ENCODE assay signal across 8 cellular contexts in the genomic region with DNA sequence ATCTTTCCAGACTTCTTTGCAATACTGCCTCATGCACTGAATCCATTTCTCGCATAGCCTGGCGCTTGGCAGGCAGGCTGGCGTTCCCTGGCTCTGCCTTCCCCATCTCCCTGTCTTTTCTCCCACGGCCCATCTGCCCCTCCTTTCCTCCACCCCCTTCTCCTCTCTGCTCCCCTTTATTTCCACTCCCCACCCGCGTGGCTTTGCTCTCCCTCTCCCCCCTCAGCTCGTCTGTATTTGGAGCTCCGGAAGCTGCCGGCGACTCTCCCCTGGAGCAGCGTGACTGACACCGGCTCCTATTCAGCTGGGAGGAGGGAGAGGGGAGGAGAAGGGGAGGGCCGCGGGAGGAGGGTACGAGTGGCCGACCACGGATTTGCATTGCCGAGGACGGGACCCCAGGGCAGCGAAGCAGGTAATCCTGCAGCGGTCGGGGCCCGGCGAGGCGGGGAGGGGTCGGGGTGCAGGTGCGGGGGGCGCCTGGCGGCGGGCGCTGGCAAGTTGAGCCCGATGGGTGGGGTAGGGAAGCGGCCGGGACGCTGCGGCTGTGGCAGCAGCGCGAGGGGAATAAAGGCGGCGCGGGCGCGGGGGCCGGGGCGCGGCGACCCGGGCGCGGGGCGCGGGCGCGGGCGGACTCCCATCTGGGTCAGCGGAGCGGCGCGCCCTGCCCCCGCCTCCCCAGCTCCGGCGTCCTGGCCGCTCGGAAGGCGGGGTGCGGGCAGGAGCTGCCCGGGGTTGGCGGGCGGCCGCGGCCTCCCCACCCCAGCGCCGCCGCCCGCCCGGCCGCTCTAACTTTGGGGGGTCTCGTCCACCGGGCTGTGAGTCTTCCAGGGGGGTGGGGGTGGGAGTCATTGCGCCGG. TPM values are rescaled to one million over a fixed set of nuclear protein-coding genes. Genes with fewer than 3 reads are reported as not detected.
DNase-seq lines count a peak whose midpoint lies in the region; ATAC-seq, FAIRE-seq and TF ChIP-seq lines count a peak whose summit lies in the region.

CAP2 (plus strand) TSS at position 261 of the 857 bp plus-strand sequence. CDS start 27,961 bp downstream, outside the sequence.

- CTCF ChIA-PET in naive thymus-derived CD4-positive, alpha-beta T cell (lab: Charles Lee), result no interaction called here

- H3K27ac ChIP-seq in MM.1S (ENCODE audit: low read length), result no peak within 1 kb of the TSS
- H3K27ac ChIP-seq in naive thymus-derived CD4-positive, alpha-beta T cell (ENCODE audit: low read depth, low read length), result no peak within 1 kb of the TSS

- H4K20me1 ChIP-seq in MM.1S (ENCODE audit: insufficient read depth, low read length), result no peaks in the 10 kb centered on the region

- H3K4me1 Mint-ChIP-seq in activated T-cell treated with anti-CD3 and anti-CD28 coated beads, Interleukin-2, amount 50 U/mL, for 72 hours (ENCODE audit: low read depth), result peaks cover 5% of the 10 kb centered on the region
- H3K4me1 Mint-ChIP-seq in naive thymus-derived CD4-positive, alpha-beta T cell, result peaks cover 0 to 10% (median 8%) of the 10 kb centered on the region in 7 donors

- peak; percentile 63 for DNase-seq in DMS114 treated with DMSO at 0.1 percent for 48 hours (lab: John Stamatoyannopoulos, UW; ENCODE audit: unreplicated experiment)
- DNase-seq in MM.1S, result no peak
- peak; percentile 2 for DNase-seq in activated T-cell treated with anti-CD3 and anti-CD28 coated beads, Interleukin-2, amount 50 U/mL, for 72 hours
- DNase-seq in frontal cortex (ENCODE audit: low spot score in 2 of 2), result peak; percentile 50 to 54
- peak in 1 of 9 donors; percentile 1 for DNase-seq in naive thymus-derived CD4-positive, alpha-beta T cell

- peak within 1 kb of the TSS; percentile 56 for H3K4me3 ChIP-seq in MM.1S (ENCODE audit: low read length)
- no peak within 1 kb of the TSS for H3K4me3 ChIP-seq in naive thymus-derived CD4-positive, alpha-beta T cell (ENCODE audit: low read length)

- no peaks in the 10 kb centered on the region for H3K36me3 ChIP-seq in MM.1S (replicated peaks; ENCODE audit: insufficient read depth, low read length)
- H3K36me3 ChIP-seq in naive thymus-derived CD4-positive, alpha-beta T cell (ENCODE audit: control insufficient read depth in 2 of 3, insufficient read depth in 3 of 3, low read length in 3 of 3), result no peaks in the 10 kb centered on the region

- H3K9me2 ChIP-seq in MM.1S (replicated peaks; ENCODE audit: insufficient read depth, low read length), result no peaks in the 10 kb centered on the region

- POLR2A ChIA-PET in naive thymus-derived CD4-positive, alpha-beta T cell (lab: Charles Lee), result no interaction called here

- H3K27me3 ChIP-seq in MM.1S (replicated peaks; ENCODE audit: insufficient read depth, low read length), result no peaks in the 10 kb centered on the region; the same call in 1 of the 2 replicates
- H3K27me3 ChIP-seq in naive thymus-derived CD4-positive, alpha-beta T cell (ENCODE audit: control insufficient read depth in 2 of 2, insufficient read depth in 2 of 2, low read length in 2 of 2), result peaks cover 0 to 5% of the 10 kb centered on the region in 2 donors

- no peaks in the 10 kb centered on the region for H3K4me1 ChIP-seq in MM.1S (ENCODE audit: low read length)
- no peaks in the 10 kb centered on the region for H3K4me1 ChIP-seq in naive thymus-derived CD4-positive, alpha-beta T cell (ENCODE audit: control insufficient read depth in 2 of 2, insufficient read depth in 2 of 2, low read length in 2 of 2)

- H3K27me3 Mint-ChIP-seq in activated T-cell treated with anti-CD3 and anti-CD28 coated beads, Interleukin-2, amount 50 U/mL, for 72 hours (ENCODE audit: low read depth), result peaks cover 63% of the 10 kb centered on the region
- peaks cover 57 to 74% (median 71%) of the 10 kb centered on the region in 5 donors for H3K27me3 Mint-ChIP-seq in naive thymus-derived CD4-positive, alpha-beta T cell

- H3K9ac ChIP-seq in MM.1S (ENCODE audit: low read length), result no peak within 1 kb of the TSS

- no peaks in the 10 kb centered on the region for H3K9me3 Mint-ChIP-seq in activated T-cell treated with anti-CD3 and anti-CD28 coated beads, Interleukin-2, amount 50 U/mL, for 72 hours
- peaks cover 0 to 8% (median 0%) of the 10 kb centered on the region in 11 donors for H3K9me3 Mint-ChIP-seq in naive thymus-derived CD4-positive, alpha-beta T cell

- no peaks in the 10 kb centered on the region for H3K9me3 ChIP-seq in MM.1S (replicated peaks; ENCODE audit: insufficient read depth, low read length)
- no peaks in the 10 kb centered on the region for H3K9me3 ChIP-seq in naive thymus-derived CD4-positive, alpha-beta T cell (ENCODE audit: control insufficient read depth in 2 of 3, low read length in 3 of 3)

- no peaks in the 10 kb centered on the region for H3K36me3 Mint-ChIP-seq in activated T-cell treated with anti-CD3 and anti-CD28 coated beads, Interleukin-2, amount 50 U/mL, for 72 hours (ENCODE audit: insufficient read depth in 2 of 2)
- H3K36me3 Mint-ChIP-seq in naive thymus-derived CD4-positive, alpha-beta T cell, result no peaks in the 10 kb centered on the region

- no peaks in the 10 kb centered on the region for H3F3A ChIP-seq in MM.1S (ENCODE audit: insufficient read depth, low read length)

- no peak for TF ChIP-seq CTCF in MM.1S (IDR thresholded peaks at IDR 0.05; ENCODE audit: low read length)

- H3K4me2 ChIP-seq in MM.1S (ENCODE audit: low read depth, low read length), result peak within 1 kb of the TSS; percentile 56; the same call in 1 of the 2 replicates

- H3K27ac Mint-ChIP-seq in activated T-cell treated with anti-CD3 and anti-CD28 coated beads, Interleukin-2, amount 50 U/mL, for 72 hours, result no peak within 1 kb of the TSS
- no peak within 1 kb of the TSS for H3K27ac Mint-ChIP-seq in naive thymus-derived CD4-positive, alpha-beta T cell

- peak within 1 kb of the TSS; percentile 60 to 81 for H3K4me3 Mint-ChIP-seq in activated T-cell treated with anti-CD3 and anti-CD28 coated beads, Interleukin-2, amount 50 U/mL, for 72 hours
- peak within 1 kb of the TSS; percentile 40 to 80 (median 58) for H3K4me3 Mint-ChIP-seq in naive thymus-derived CD4-positive, alpha-beta T cell

- peak within 1 kb of the TSS; percentile 57 for H2AFZ ChIP-seq in MM.1S (ENCODE audit: low read length)

- intact Hi-C loops in naive thymus-derived CD4-positive, alpha-beta T cell (cut with micrococcal nuclease), result no loop called here

- ATAC-seq in activated T-cell treated with anti-CD3 and anti-CD28 coated beads, Interleukin-2, amount 50 U/mL, for 72 hours (replicated peaks in 1 of 2), result peak; percentile 33 to 37
- no peak for ATAC-seq in naive thymus-derived CD4-positive, alpha-beta T cell
- ATAC-seq in GM19463 (IDR thresholded peaks at IDR 0.05; ENCODE audit: unreplicated experiment), result no peak
- ATAC-seq in HG03521 (IDR thresholded peaks at IDR 0.05; ENCODE audit: unreplicated experiment), result no peak
- no peak for ATAC-seq in GM21367 (IDR thresholded peaks at IDR 0.05; ENCODE audit: unreplicated experiment)

- FAIRE-seq in frontal cortex (lab: Jason Lieb, UNC), result no peak

- H3K79me2 ChIP-seq in MM.1S (ENCODE audit: low read length), result no peaks in the 10 kb centered on the region

RNA-seq across cellular contexts. Expression of gene CAP2, which starts in this region (rescaled TPM):
- not detected for total RNA-seq in activated T-cell treated with anti-CD3 and anti-CD28 coated beads, Interleukin-2, amount 50 U/mL, for 72 hours
- total RNA-seq in frontal cortex, result 39.9 TPM
- total RNA-seq in naive thymus-derived CD4-positive, alpha-beta T cell, result not detected
- polyA plus RNA-seq in naive thymus-derived CD4-positive, alpha-beta T cell, result not detected

Comparison
In these comparisons a context has a peak if more than half of its experiments do, and no peak if none do; other contexts are left out.
1. RNA of gene CAP2 (total RNA-seq): 39.9 TPM in frontal cortex (single experiment); not detected in activated T-cell treated with anti-CD3 and anti-CD28 coated beads, Interleukin-2, amount 50 U/mL, for 72 hours and not detected in naive thymus-derived CD4-positive, alpha-beta T cell; every median in the first group is over 10 times any median in the second.
2. Peak in DNase-seq and ATAC-seq in activated T-cell treated with anti-CD3 and anti-CD28 coated beads, Interleukin-2, amount 50 U/mL, for 72 hours; RNA of the gene not detected or under 1 TPM.